6 cellular contexts compared by ENCODE assay signal in genomic region chr17:50534222-50534978, GRCh38. TPM values are rescaled to one million over a fixed set of nuclear protein-coding genes. Genes with fewer than 3 reads are reported as not detected.
DNase-seq lines count a peak whose midpoint lies in the region; ATAC-seq and TF ChIP-seq lines count a peak whose summit lies in the region.

No MANE protein-coding gene starts in this region.

- CTCF ChIA-PET in Panc1 (lab: Charles Lee), result no interaction called here

- POLR2A ChIA-PET in Panc1 (lab: Charles Lee), result interaction anchor here (0.7 kb wide), 1 partner anchor 171 kb away, joined by 3 read pairs; no protein-coding TSS in a partner anchor

- peak; percentile 79 for ATAC-seq in Panc1

- H3K36me3 ChIP-seq in Panc1 (ENCODE audit: control insufficient read depth, insufficient read depth, low read length) (no peaks in the 10 kb centered on the region; the same call in 1 of the 2 replicates), iPS-20b (ENCODE audit: insufficient read depth, low read depth, low read length) (no peaks in the 10 kb centered on the region)

- H3K27ac ChIP-seq in Panc1 (ENCODE audit: low read length), result peak overlapping the region; percentile 40
- H3K27ac ChIP-seq in iPS-20b (ENCODE audit: low read length), result no peak overlapping the region

- no peak for DNase-seq in AG09309 (ENCODE audit: low read depth)
- no peak for DNase-seq in Panc1 (ENCODE audit: low read depth, low spot score)
- DNase-seq in amygdala (lab: John Stamatoyannopoulos, UW), result no peak
- no peak for DNase-seq in nucleus accumbens (lab: John Stamatoyannopoulos, UW)
- no peak for DNase-seq in SKM-1 treated with dmso at 0.1 percent for 144 hours (lab: John Stamatoyannopoulos, UW; ENCODE audit: unreplicated experiment)

- H3K9ac ChIP-seq in iPS-20b (ENCODE audit: low read depth, low read length), result no peak overlapping the region

- intact Hi-C loops in Panc1 (cut with micrococcal nuclease; ENCODE audit: unreplicated experiment), result loop anchor here (5.0 kb wide), 1 partner anchor 52 kb away; no protein-coding TSS in a partner anchor

- H3K9me3 ChIP-seq in Panc1 (ENCODE audit: control insufficient read depth, insufficient read depth, low read depth, low read length) (no peaks in the 10 kb centered on the region), iPS-20b (ENCODE audit: insufficient read depth, low read depth, low read length) (no peaks in the 10 kb centered on the region)

- H3K27me3 ChIP-seq in Panc1 (ENCODE audit: control insufficient read depth, insufficient read depth, low read length) (no peaks in the 10 kb centered on the region), iPS-20b (ENCODE audit: insufficient read depth, low read length) (peaks cover 45% of the 10 kb centered on the region)

- TF ChIP-seq CTCF in AG09309 (IDR thresholded peaks at IDR 0.05; ENCODE audit: control insufficient read depth, insufficient read depth, low read depth, low read length, missing control alignments) (peak; percentile 40), Panc1 (IDR thresholded peaks at IDR 0.05) (peak; percentile 50; the same call in 1 of the 2 replicates)

- BruUV-seq in Panc1 (replicated peaks; lab: Mats Ljungman, UMichigan), result no TSS peak

- in situ Hi-C loops in Panc1 (cut with HindIII; ENCODE audit: low pct_unique_long_range_greater_than_20kb, low sequenced_read_pairs), result no loop called here

- no peak overlapping the region for H3K4me3 ChIP-seq in AG09309 (ENCODE audit: control insufficient read depth, low read depth, low read length)
- H3K4me3 ChIP-seq in Panc1 (ENCODE audit: low read depth in 2 of 2, low read length in 2 of 2), result peak overlapping the region; percentile 16 to 34
- H3K4me3 ChIP-seq in iPS-20b (ENCODE audit: low read length), result peak overlapping the region; percentile 81; the same call in 1 of the 2 replicates

- H3K4me1 ChIP-seq in Panc1 (ENCODE audit: control insufficient read depth, insufficient read depth, low read length) (peaks cover 38% of the 10 kb centered on the region), iPS-20b (ENCODE audit: insufficient read depth, low read length) (peaks cover 10% of the 10 kb centered on the region; the same call in 1 of the 2 replicates)

RNA-seq across cellular contexts. Expression of gene EPN3, which starts 1.9 kb away (rescaled TPM):
- 0.92 TPM for total RNA-seq in Panc1 (2021; ENCODE audit: unreplicated experiment)
- polyA plus RNA-seq in Panc1 (2012; ENCODE audit: insufficient read length), result 0.67 TPM

RNA-seq across cellular contexts. Expression of gene SPATA20, which starts 12.6 kb away (rescaled TPM):
- 82.2 TPM for total RNA-seq in Panc1 (2021; ENCODE audit: unreplicated experiment)
- 77.3 TPM for polyA plus RNA-seq in Panc1 (2012; ENCODE audit: insufficient read length)

RNA-seq across cellular contexts. Expression of gene CACNA1G, which starts 26.1 kb away (rescaled TPM):
- 10.0 TPM for total RNA-seq in Panc1 (2021; ENCODE audit: unreplicated experiment)
- polyA plus RNA-seq in Panc1 (2012; ENCODE audit: insufficient read length), result 9.7 TPM

RNA-seq across cellular contexts. Expression of gene MYCBPAP, which starts 26.2 kb away (rescaled TPM):
- 2.2 TPM for total RNA-seq in Panc1 (2021; ENCODE audit: unreplicated experiment)
- 3.7 TPM for polyA plus RNA-seq in Panc1 (2012; ENCODE audit: insufficient read length)

RNA-seq across cellular contexts. Expression of gene RSAD1, which starts 55.7 kb away (rescaled TPM):
- total RNA-seq in Panc1 (2021; ENCODE audit: unreplicated experiment), result 40.2 TPM
- polyA plus RNA-seq in Panc1 (2012; ENCODE audit: insufficient read length), result 34.6 TPM
